15 cellular contexts compared by ENCODE assay signal in genomic region chr15:59892995-59893394, GRCh38.
DNase-seq lines count a peak whose midpoint lies in the region; ATAC-seq, FAIRE-seq and TF ChIP-seq lines count a peak whose summit lies in the region.
"Had no signal": no experiment of that assay in that cellular context is flagged by ENCODE, and none has a peak within 500 bp of the region (broad histone marks: within the 10 kb centered on the region; RNA-seq: fewer than 3 reads in every experiment).

No MANE protein-coding gene starts in this region.

- no peaks in the 10 kb centered on the region for H3K79me2 ChIP-seq in K562 (ENCODE audit: control insufficient read depth, insufficient read depth, low read length)

- no peak overlapping the region for H3K4me3 Mint-ChIP-seq in natural killer cell treated with Interleukin-12 subunit alpha and Interleukin-12 subunit beta and Interleukin-15 and Interleukin-18, amount 100 ng/mL, for 72 hours
- H3K4me3 Mint-ChIP-seq in stimulated activated naive CD8-positive, alpha-beta T cell treated with anti-CD3 and anti-CD28 coated beads, Interleukin-15, amount 100 ng/mL, for 72 hours: no peak overlapping the region
- H3K4me3 Mint-ChIP-seq: mesothelial cell of epicardium had no signal

- H4K20me1 ChIP-seq in K562 (replicated peaks; ENCODE audit: control insufficient read depth, insufficient read depth, low read length): no peaks in the 10 kb centered on the region

- H3K4me1 Mint-ChIP-seq in natural killer cell treated with Interleukin-12 subunit alpha and Interleukin-12 subunit beta and Interleukin-15 and Interleukin-18, amount 100 ng/mL, for 72 hours (ENCODE audit: low read depth in 2 of 2): no peaks in the 10 kb centered on the region
- no peaks in the 10 kb centered on the region for H3K4me1 Mint-ChIP-seq in stimulated activated naive CD8-positive, alpha-beta T cell treated with anti-CD3 and anti-CD28 coated beads, Interleukin-15, amount 100 ng/mL, for 72 hours
- H3K4me1 Mint-ChIP-seq: mesothelial cell of epicardium had no signal

- no peak for TF ChIP-seq CTCF in K562 (IDR thresholded peaks at IDR 0.05 in 2 of 3, conservative IDR thresholded peaks at IDR 0.05 in 1 of 3; ENCODE audit: insufficient read depth in 2 of 3, low read depth in 1 of 3, low read length in 3 of 3)

- intact Hi-C loops in K562 (cut with micrococcal nuclease): no loop called here

- no peaks in the 10 kb centered on the region for H3K9me1 ChIP-seq in K562 (ENCODE audit: control insufficient read depth, insufficient read depth, low read length)

- no peak for ATAC-seq in K562
- ATAC-seq in natural killer cell treated with Interleukin-12 subunit alpha and Interleukin-12 subunit beta and Interleukin-15 and Interleukin-18, amount 100 ng/mL, for 72 hours: no peak
- ATAC-seq in stimulated activated naive CD8-positive, alpha-beta T cell treated with anti-CD3 and anti-CD28 coated beads, Interleukin-15, amount 100 ng/mL, for 72 hours: no peak

- H3K4me3 ChIP-seq in K562: no peak overlapping the region

- FAIRE-seq in K562 (lab: Jason Lieb, UNC): no peak
- FAIRE-seq: endothelial cell of umbilical vein had no signal

- peaks cover 26 to 63% of the 10 kb centered on the region in 2 donors for H3K27me3 Mint-ChIP-seq in natural killer cell treated with Interleukin-12 subunit alpha and Interleukin-12 subunit beta and Interleukin-15 and Interleukin-18, amount 100 ng/mL, for 72 hours
- H3K27me3 Mint-ChIP-seq in stimulated activated naive CD8-positive, alpha-beta T cell treated with anti-CD3 and anti-CD28 coated beads, Interleukin-15, amount 100 ng/mL, for 72 hours: no peaks in the 10 kb centered on the region

- no peaks in the 10 kb centered on the region for H3K9me3 ChIP-seq in K562 (replicated peaks; ENCODE audit: control insufficient read depth, insufficient read depth, low read depth, low read length)

- H3K27ac ChIP-seq in K562 (ENCODE audit: extremely low read depth, low read depth, low read length): no peak overlapping the region

- no peaks in the 10 kb centered on the region for H3K36me3 Mint-ChIP-seq in natural killer cell treated with Interleukin-12 subunit alpha and Interleukin-12 subunit beta and Interleukin-15 and Interleukin-18, amount 100 ng/mL, for 72 hours
- H3K36me3 Mint-ChIP-seq: mesothelial cell of epicardium had no signal

- H3K27ac Mint-ChIP-seq in natural killer cell treated with Interleukin-12 subunit alpha and Interleukin-12 subunit beta and Interleukin-15 and Interleukin-18, amount 100 ng/mL, for 72 hours: no peak overlapping the region
- no peak overlapping the region for H3K27ac Mint-ChIP-seq in stimulated activated naive CD8-positive, alpha-beta T cell treated with anti-CD3 and anti-CD28 coated beads, Interleukin-15, amount 100 ng/mL, for 72 hours
- H3K27ac Mint-ChIP-seq: mesothelial cell of epicardium had no signal

- H3K4me2 ChIP-seq in K562 (ENCODE audit: insufficient read depth, low read length): no peak overlapping the region

- CTCF ChIA-PET in K562 (lab: Yijun Ruan, JAX; ENCODE audit: low intra/inter-chr PET ratio): no interaction called here

- no TSS peak for BruUV-seq in K562 (replicated peaks; lab: Mats Ljungman, UMichigan)

- H3K9ac ChIP-seq in K562 (ENCODE audit: insufficient read depth in 1 of 2, low read depth in 2 of 2, low read length in 2 of 2): no peak overlapping the region

- no peaks in the 10 kb centered on the region for H3K27me3 ChIP-seq in K562 (ENCODE audit: control insufficient read depth in 2 of 2, insufficient read depth in 2 of 2, low read length in 2 of 2)

- H3K9me3 Mint-ChIP-seq in natural killer cell treated with Interleukin-12 subunit alpha and Interleukin-12 subunit beta and Interleukin-15 and Interleukin-18, amount 100 ng/mL, for 72 hours: no peaks in the 10 kb centered on the region
- H3K9me3 Mint-ChIP-seq in stimulated activated naive CD8-positive, alpha-beta T cell treated with anti-CD3 and anti-CD28 coated beads, Interleukin-15, amount 100 ng/mL, for 72 hours: no peaks in the 10 kb centered on the region
- H3K9me3 Mint-ChIP-seq: mesothelial cell of epicardium had no signal

- no peak for TF ChIP-seq EP300 in K562 (IDR thresholded peaks at IDR 0.05; ENCODE audit: low read length)

- DNase-seq in AG20443 (ENCODE audit: low spot score) (peak; percentile 30), HuH-7 (ENCODE audit: low spot score) (peak; percentile 20), K562 (ENCODE audit: extremely low read depth in 1 of 4, low spot score in 3 of 4) (peak in 2 of 4 experiments; percentile 10 to 12), left kidney (ENCODE audit: low read depth, low spot score) (peak; percentile 87), NCI-H1092 (lab: John Stamatoyannopoulos, UW) (no peak), NCI-H128 (lab: John Stamatoyannopoulos, UW; ENCODE audit: unreplicated experiment) (no peak)
- no peak for DNase-seq in natural killer cell treated with Interleukin-12 subunit alpha and Interleukin-12 subunit beta and Interleukin-15 and Interleukin-18, amount 100 ng/mL, for 72 hours (ENCODE audit: low spot score)
- DNase-seq in stimulated activated naive CD8-positive, alpha-beta T cell treated with anti-CD3 and anti-CD28 coated beads, Interleukin-15, amount 100 ng/mL, for 72 hours: no peak
- DNase-seq: activated CD8-positive, alpha-beta memory T cell treated with anti-CD3 and anti-CD28 coated beads, Interleukin-2, amount 50 U/mL, for 4 hours; AML-193; anterior cingulate cortex; posterior cingulate gyrus; stimulated activated naive CD4-positive, alpha-beta T cell had no signal

- WGBS in K562 (ENCODE audit: insufficient coverage, low coverage, missing lambda C conversion rate): 0% methylated on average over 1 of the region's 1 CpG

- no peak overlapping the region for H2AFZ ChIP-seq in K562 (ENCODE audit: low read depth, low read length)

- H3K36me3 ChIP-seq in K562 (ENCODE audit: control insufficient read depth, insufficient read depth, low read length): no peaks in the 10 kb centered on the region

- TF ChIP-seq POLR2A in K562 (conservative IDR thresholded peaks at IDR 0.05): no peak

- POLR2A ChIA-PET in K562 (lab: Yijun Ruan, JAX): no interaction called here

- in situ Hi-C loops in K562 (cut with MboI): no loop called here

- no peaks in the 10 kb centered on the region for H3K4me1 ChIP-seq in K562 (replicated peaks in 1 of 2; ENCODE audit: control insufficient read depth in 2 of 2, insufficient read depth in 2 of 2, low read length in 2 of 2)

- no peak for TF ChIP-seq RAD21 in K562 (CRISPR knock-in tag; conservative IDR thresholded peaks at IDR 0.05 in 1 of 2, IDR thresholded peaks at IDR 0.05 in 1 of 2)

TF ChIP-seq in K562, 482 proteins besides CTCF, POLR2A, EP300 and RAD21 (continues in another document):
- TF ChIP-seq SMAD2 (IDR thresholded peaks at IDR 0.05; ENCODE audit: low read depth, low read length) (no peak), MBD1 (CRISPR knock-in tag; IDR thresholded peaks at IDR 0.05) (no peak), USF2 (CRISPR knock-in tag; IDR thresholded peaks at IDR 0.05) (no peak), DPF2 (IDR thresholded peaks at IDR 0.05) (no peak), ATF4 (CRISPR knock-in tag; IDR thresholded peaks at IDR 0.05) (no peak), PBX2 (CRISPR knock-in tag; IDR thresholded peaks at IDR 0.05; ENCODE audit: low read depth) (no peak), PBX2 (tag; conservative IDR thresholded peaks at IDR 0.05; ENCODE audit: low read depth) (no peak)

Comparison
In these comparisons a context has a peak if more than half of its experiments do, and no peak if none do; other contexts are left out.
1. DNase-seq: peak in AG20443 (single experiment), HuH-7 (single experiment) and left kidney (single experiment); none in NCI-H1092 (single experiment), natural killer cell treated with Interleukin-12 subunit alpha and Interleukin-12 subunit beta and Interleukin-15 and Interleukin-18, amount 100 ng/mL, for 72 hours (single experiment), NCI-H128 (single experiment) and stimulated activated naive CD8-positive, alpha-beta T cell treated with anti-CD3 and anti-CD28 coated beads, Interleukin-15, amount 100 ng/mL, for 72 hours (0 of 2).